ENCODE assay signal across 8 cellular contexts in the genomic region with DNA sequence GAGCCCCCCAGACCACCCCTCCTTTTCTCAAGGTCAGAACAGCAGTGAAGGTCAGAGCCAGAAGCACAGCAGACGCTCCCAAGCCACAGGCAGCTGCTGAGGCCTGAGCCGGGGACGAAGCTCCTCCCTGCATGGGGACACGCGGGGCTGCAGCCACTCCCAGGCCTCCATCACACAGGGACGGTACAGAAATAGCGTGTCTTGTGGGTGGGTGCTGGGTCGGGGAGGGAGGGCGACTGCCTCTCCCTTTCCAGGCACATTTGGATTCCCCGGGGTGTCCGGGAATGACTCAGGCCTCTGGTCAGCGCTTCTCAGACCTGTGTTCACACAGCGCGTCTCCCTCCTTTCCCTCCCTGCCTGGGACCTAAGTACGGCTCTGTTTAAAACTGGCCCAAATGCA. TPM values are rescaled to one million over a fixed set of nuclear protein-coding genes. Genes with fewer than 3 reads are reported as not detected.
A peak's percentile ranks its signal among the peaks of the same experiment; 100 is the strongest.
DNase-seq lines count a peak whose midpoint lies in the region; ATAC-seq, FAIRE-seq and TF ChIP-seq lines count a peak whose summit lies in the region.

No MANE protein-coding gene starts in this region.

- SMC1A ChIA-PET in GM12878 (lab: Charles Lee; ENCODE audit: uncharacterized antibody, unreplicated experiment), result no interaction called here

- H3K27ac ChIP-seq in GM12878 (ENCODE audit: control insufficient read depth, insufficient read depth) (no peak overlapping the region), testis (peak overlapping the region in 1 of 2 donors; percentile 48)

- TF ChIP-seq RAD21 in Ishikawa (IDR thresholded peaks at IDR 0.05; ENCODE audit: low read depth) (no peak; the same call in 1 of the 2 replicates), GM12878 (IDR thresholded peaks at IDR 0.05; ENCODE audit: insufficient read depth, low read depth, low read length) (no peak)

- H3K79me2 ChIP-seq in GM12878 (ENCODE audit: control insufficient read depth, insufficient read depth, low read length), result no peaks in the 10 kb centered on the region; the same call in 1 of the 2 replicates

- 33% methylated on average over 15 of the region's 15 CpGs for WGBS in GM12878 (ENCODE audit: insufficient coverage, insufficient replicate concordance, low lambda C conversion rate, missing lambda C conversion rate)
- 33 to 73% methylated on average over 8 to 15 of the region's 15 CpGs for WGBS in testis, 2 donors

- TF ChIP-seq CTCF in GM12878 (IDR thresholded peaks at IDR 0.05 in 2 of 3, conservative IDR thresholded peaks at IDR 0.05 in 1 of 3; ENCODE audit: control insufficient read depth in 2 of 3, extremely low read depth in 1 of 3, insufficient read depth in 1 of 3, low read depth in 3 of 3, low read length in 3 of 3), result no peak
- TF ChIP-seq CTCF in testis (IDR thresholded peaks at IDR 0.05), result no peak

- H3K4me3 ChIP-seq in GM12878 (no peak overlapping the region), testis (no peak overlapping the region)

- no peak overlapping the region for H3K9ac ChIP-seq in GM12878 (ENCODE audit: control insufficient read depth, insufficient read depth, low read length)

- H4K20me1 ChIP-seq in GM12878 (ENCODE audit: control insufficient read depth, insufficient read depth), result 0 out of 2 replicates have a peak, but pooled peaks cover 4% of the 10 kb centered on the region

- POLR2A ChIA-PET in GM12878 (lab: Charles Lee), result no interaction called here

- no peak overlapping the region for H3K4me2 ChIP-seq in GM12878 (ENCODE audit: control insufficient read depth, insufficient read depth)

- CTCF ChIA-PET in GM12878 (lab: Yijun Ruan, JAX), result no interaction called here

- H3K9me3 ChIP-seq in GM12878 (replicated peaks; ENCODE audit: control insufficient read depth, insufficient read depth, low read length), result no peaks in the 10 kb centered on the region; the same call in 2 of the 3 replicates
- no peaks in the 10 kb centered on the region for H3K9me3 ChIP-seq in testis

- BruUV-seq in GM12878 (replicated peaks; lab: Mats Ljungman, UMichigan), result no TSS peak

- H3K27me3 ChIP-seq in GM12878 (replicated peaks in 1 of 2; ENCODE audit: control insufficient read depth in 2 of 2, insufficient read depth in 2 of 2, low read length in 1 of 2) (no peaks in the 10 kb centered on the region), testis (no peaks in the 10 kb centered on the region)

- H3K4me1 ChIP-seq in GM12878 (ENCODE audit: control insufficient read depth, insufficient read depth, low read length), result no peaks in the 10 kb centered on the region; the same call in 1 of the 2 replicates
- H3K4me1 ChIP-seq in testis, result peaks cover 5% of the 10 kb centered on the region

- no peak for TF ChIP-seq POLR2A in GM12878 (IDR thresholded peaks at IDR 0.05; ENCODE audit: low read depth, low read length)
- no peak for TF ChIP-seq POLR2A in testis (IDR thresholded peaks at IDR 0.05)

- H2AFZ ChIP-seq in GM12878 (ENCODE audit: control insufficient read depth, low read depth, low read length), result no peak overlapping the region

- intact Hi-C loops in GM12878 (cut with micrococcal nuclease; ENCODE audit: unreplicated experiment) (no loop called here), testis (cut with DNase I; ENCODE audit: low total_unique reads) (no loop called here)

- in situ Hi-C loops in GM12878 (cut with MboI), result no loop called here

- peak; percentile 5 for DNase-seq in DMS53 treated with DMSO at 0.1 percent for 48 hours (lab: John Stamatoyannopoulos, UW; ENCODE audit: unreplicated experiment)
- no peak for DNase-seq in GM12878 (ENCODE audit: low read depth, low spot score)
- peak; percentile 55 for DNase-seq in kidney glomerular epithelial cell (lab: John Stamatoyannopoulos, UW)
- DNase-seq in testis, result peak; percentile 72
- DNase-seq in NAMALWA (ENCODE audit: low spot score), result no peak

- TF ChIP-seq EP300 in Ishikawa (IDR thresholded peaks at IDR 0.05; ENCODE audit: borderline replicate concordance), result no peak
- no peak for TF ChIP-seq EP300 in GM12878 (IDR thresholded peaks at IDR 0.05; ENCODE audit: borderline replicate concordance in 1 of 2, control insufficient read depth in 1 of 2, low read depth in 2 of 2, low read length in 2 of 2)

- FAIRE-seq in GM12878 (lab: Jason Lieb, UNC), result no peak

- ATAC-seq in GM12878 (no peak), HG03045 (IDR thresholded peaks at IDR 0.05; ENCODE audit: unreplicated experiment) (no peak), GM18498 (IDR thresholded peaks at IDR 0.05; ENCODE audit: unreplicated experiment) (no peak)

- RAD21 ChIA-PET in GM12878 (lab: Charles Lee; ENCODE audit: unreplicated experiment), result no interaction called here

- peaks cover 0 to 1% of the 10 kb centered on the region in 2 experiments; a peak in 2 of 4 replicates for H3K36me3 ChIP-seq in GM12878 (ENCODE audit: control insufficient read depth in 2 of 2, insufficient read depth in 2 of 2, low read length in 1 of 2)
- no peaks in the 10 kb centered on the region for H3K36me3 ChIP-seq in testis (ENCODE audit: low read depth, missing control alignments)

TF ChIP-seq in Ishikawa, 13 proteins besides CTCF, POLR2A, EP300 and RAD21:
- TF ChIP-seq CEBPB (IDR thresholded peaks at IDR 0.05), result no peak
- TF ChIP-seq CREB1 (IDR thresholded peaks at IDR 0.05; ENCODE audit: low read depth), result no peak
- no peak for TF ChIP-seq TAF1 (IDR thresholded peaks at IDR 0.05; ENCODE audit: low read depth)
- TF ChIP-seq, protein P1, sequence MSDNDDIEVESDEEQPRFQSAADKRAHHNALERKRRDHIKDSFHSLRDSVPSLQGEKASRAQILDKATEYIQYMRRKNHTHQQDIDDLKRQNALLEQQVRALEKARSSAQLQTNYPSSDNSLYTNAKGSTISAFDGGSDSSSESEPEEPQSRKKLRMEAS (IDR thresholded peaks at IDR 0.05), result 0 out of 2 replicates have a peak, but pooled peaks have one; percentile 28
TF ChIP-seq in Ishikawa: peak in this region for 1.

TF ChIP-seq in GM12878, 131 proteins besides CTCF, POLR2A, EP300 and RAD21:
- 0 out of 2 replicates have a peak, but pooled peaks have one; percentile 23 for TF ChIP-seq EED (IDR thresholded peaks at IDR 0.05; ENCODE audit: low read depth)
- TF ChIP-seq, protein P1 (IDR thresholded peaks at IDR 0.05; ENCODE audit: low read depth, low read length), result no peak

RNA-seq across cellular contexts. Expression of a gene that starts 33.2 kb away (rescaled TPM):
- 26.7 and 27.7 TPM in 2 replicates for total RNA-seq in GM12878 (2013; cell fraction: nucleolus; rRNA removed)
- total RNA-seq in GM12878 (2014; rRNA removed), result 18.2 and 19.1 TPM in 2 replicates
- total RNA-seq in GM12878 (2014; rRNA removed; fragmentation: Illumina TruSeq; extraction: Trizol), result 14.6 and 16.6 TPM in 2 replicates
- total RNA-seq in GM12878 (2021), result 29.4 and 33.9 TPM in 2 replicates
- polyA plus RNA-seq in GM12878 (2011; ENCODE audit: low read depth), result 6.4 TPM
- polyA plus RNA-seq in GM12878 (2011; rRNA removed), result 10.5 and 15.0 TPM in 2 replicates
- polyA plus RNA-seq in GM12878 (2011; cell fraction: cytosol; rRNA removed), result 15.9 and 18.4 TPM in 2 replicates
- 30.3 and 33.9 TPM in 2 replicates for polyA plus RNA-seq in GM12878 (2011; cell fraction: nucleus; rRNA removed)
- polyA plus RNA-seq in GM12878 (2012), result 13.9 and 16.8 TPM in 2 replicates
- 13.8 and 19.8 TPM in 2 replicates for polyA plus RNA-seq in GM12878 (2014; fragmentation: Illumina TruSeq; extraction: Trizol)
- polyA plus RNA-seq in GM12878 (2014; fragmentation: Nextera tagmentation; extraction: Ambion mirVana), result 1 to 10 TPM in 1 of 2 experiments, under 1 TPM in 1; 0.79 to 2.1 TPM
- polyA plus RNA-seq in GM12878 (2014; rRNA removed), result 28.5 and 29.0 TPM in 2 replicates
- 10 to 100 TPM; 16.5 to 18.6 TPM for polyA plus RNA-seq in GM12878 (2016; fragmentation: Nextera tagmentation; extraction: Ambion mirVana)
- polyA minus RNA-seq in GM12878 (2011; rRNA and poly(A)+ RNA removed), result 11.9 and 19.9 TPM in 2 replicates
- 7.7 and 7.9 TPM in 2 replicates for polyA minus RNA-seq in GM12878 (2011; cell fraction: cytosol; rRNA and poly(A)+ RNA removed)
- polyA minus RNA-seq in GM12878 (2011; cell fraction: nucleus; rRNA and poly(A)+ RNA removed), result 7.3 and 11.3 TPM in 2 replicates
- total RNA-seq in testis, result 10 to 100 TPM; 16.4 to 21.6 TPM
- 13.2 TPM for polyA plus RNA-seq in testis (ENCODE audit: insufficient read depth, low read depth, low replicate concordance)

Comparison
In these comparisons a context has a peak if more than half of its experiments do, and no peak if none do; other contexts are left out.
1. DNase-seq: peak in DMS53 treated with DMSO at 0.1 percent for 48 hours (single experiment), kidney glomerular epithelial cell (single experiment) and testis (single experiment); none in GM12878 (single experiment) and NAMALWA (single experiment).